In the genomic region with DNA sequence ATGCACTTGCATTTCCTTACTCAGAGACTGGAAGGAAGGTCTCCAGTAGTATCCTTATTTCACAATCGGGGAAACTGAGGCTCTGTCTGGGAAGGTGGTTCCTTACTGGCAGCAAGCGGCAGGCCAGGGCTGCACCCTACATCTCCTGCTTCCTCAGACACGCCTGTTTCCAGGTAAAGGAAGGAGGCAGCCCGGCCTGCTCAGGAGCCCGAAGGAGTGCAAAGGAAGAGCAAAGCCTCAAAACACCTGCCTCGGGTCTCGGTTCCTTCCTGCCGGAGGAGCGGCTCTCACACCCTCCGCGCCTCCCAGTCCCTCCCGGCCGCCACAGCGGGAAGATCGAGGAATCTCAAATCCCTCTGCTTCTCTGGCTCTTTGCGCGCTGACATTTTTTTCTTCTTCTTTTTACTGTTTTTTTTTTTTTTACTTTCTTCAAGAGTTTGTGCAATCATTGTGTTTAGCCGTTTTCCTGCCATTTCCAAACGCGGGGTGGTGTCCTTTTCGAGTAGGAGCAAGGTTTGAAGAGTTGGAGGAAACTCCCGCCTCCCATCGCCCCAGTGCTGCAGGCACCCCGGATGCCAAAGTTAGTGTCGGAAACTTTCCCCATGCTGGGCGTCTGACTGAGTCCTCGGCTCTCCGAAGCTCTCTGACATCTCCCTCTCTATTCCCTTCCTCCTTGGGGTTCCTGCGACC, we compare ENCODE assay signal across 9 cellular contexts. TPM values are rescaled to one million over a fixed set of nuclear protein-coding genes. Genes with fewer than 3 reads are reported as not detected.
DNase-seq lines count a peak whose midpoint lies in the region; ATAC-seq and TF ChIP-seq lines count a peak whose summit lies in the region.
"Had no signal": no experiment of that assay in that cellular context is flagged by ENCODE, and none has a peak within 500 bp of the region (broad histone marks: within the 10 kb centered on the region; RNA-seq: fewer than 3 reads in every experiment).

No MANE protein-coding gene starts in this region.

- peak overlapping the region; percentile 74 for H3K4me3 Mint-ChIP-seq in CD4-positive, alpha-beta T cell
- peak overlapping the region; percentile 82 for H3K4me3 Mint-ChIP-seq in HFFc6

- no peaks in the 10 kb centered on the region for H3K36me3 ChIP-seq in WERI-Rb-1

- H3K27ac ChIP-seq in CD4-positive, alpha-beta T cell (ENCODE audit: low read depth, low read length): no peak overlapping the region
- H3K27ac ChIP-seq in WERI-Rb-1: no peak overlapping the region

- peak overlapping the region; percentile 59 for H3K4me3 ChIP-seq in WERI-Rb-1 (ENCODE audit: low read depth, low read length)

- CTCF ChIA-PET in CD4-positive, alpha-beta T cell (lab: Charles Lee): no interaction called here

- no peaks in the 10 kb centered on the region for H3K36me3 Mint-ChIP-seq in CD4-positive, alpha-beta T cell (ENCODE audit: low read depth)
- peaks cover 10% of the 10 kb centered on the region; the same call in 1 of the 2 replicates for H3K36me3 Mint-ChIP-seq in HFFc6 (ENCODE audit: low read depth)

- H3K4me1 Mint-ChIP-seq in CD4-positive, alpha-beta T cell (ENCODE audit: low read depth): peaks cover 20% of the 10 kb centered on the region
- H3K4me1 Mint-ChIP-seq in HFFc6 (ENCODE audit: low read depth): peaks cover 21% of the 10 kb centered on the region

- TF ChIP-seq CTCF in CD4-positive, alpha-beta T cell (IDR thresholded peaks at IDR 0.05): no peak
- peak; percentile 39 for TF ChIP-seq CTCF in HFFc6 (IDR thresholded peaks at IDR 0.05)
- no peak for TF ChIP-seq CTCF in WERI-Rb-1 (IDR thresholded peaks at IDR 0.05; ENCODE audit: low read depth, low read length)

- intact Hi-C loops in CD4-positive, alpha-beta T cell (cut with DNase I, micrococcal nuclease): no loop called here

- H3K27ac Mint-ChIP-seq in CD4-positive, alpha-beta T cell: no peak overlapping the region
- H3K27ac Mint-ChIP-seq in HFFc6: no peak overlapping the region

- H3K27me3 ChIP-seq in CD4-positive, alpha-beta T cell (ENCODE audit: control insufficient read depth, insufficient read depth, low read length): peaks cover 53% of the 10 kb centered on the region
- peaks cover 38% of the 10 kb centered on the region for H3K27me3 ChIP-seq in WERI-Rb-1 (ENCODE audit: insufficient read depth, low read depth, severe bottlenecking)

- peaks cover 4% of the 10 kb centered on the region for H3K9me3 Mint-ChIP-seq in CD4-positive, alpha-beta T cell
- H3K9me3 Mint-ChIP-seq in HFFc6: peaks cover 8% of the 10 kb centered on the region

- peaks cover 69% of the 10 kb centered on the region for H3K27me3 Mint-ChIP-seq in CD4-positive, alpha-beta T cell
- peaks cover 48% of the 10 kb centered on the region for H3K27me3 Mint-ChIP-seq in HFFc6 (ENCODE audit: insufficient read depth)

- no peak for ATAC-seq in CD4-positive, alpha-beta T cell (ENCODE audit: poor library complexity)
- ATAC-seq in GM19328 (IDR thresholded peaks at IDR 0.05; ENCODE audit: unreplicated experiment): no peak
- ATAC-seq in GM19324 (IDR thresholded peaks at IDR 0.05; ENCODE audit: low FRiP score, unreplicated experiment): no peak

- H3K9me3 ChIP-seq in CD4-positive, alpha-beta T cell (ENCODE audit: control insufficient read depth, low read length): no peaks in the 10 kb centered on the region
- peaks cover 6% of the 10 kb centered on the region for H3K9me3 ChIP-seq in WERI-Rb-1 (ENCODE audit: severe bottlenecking)

- DNase-seq in CD4-positive, alpha-beta T cell: no peak
- DNase-seq in HFFc6: peak; percentile 16
- peak; percentile 40 for DNase-seq in WERI-Rb-1
- DNase-seq in fibroblast of the conjunctiva (ENCODE audit: low read depth): peak; percentile 24
- DNase-seq in occipital lobe (lab: John Stamatoyannopoulos, UW): peak; percentile 19
- DNase-seq in NK-92 (lab: John Stamatoyannopoulos, UW; ENCODE audit: unreplicated experiment): no peak

- POLR2A ChIA-PET in CD4-positive, alpha-beta T cell (lab: Charles Lee): no interaction called here

RNA-seq across cellular contexts. Expression of gene GGTA1, which starts 1.0 kb away (rescaled TPM):
- total RNA-seq in CD4-positive, alpha-beta T cell: not detected
- total RNA-seq in HFFc6 (2021; fragmentation: NEBNext Ultra II Directional; extraction: Animal tissue kit (Norgen Biotek cat#: 25700)): not detected
- 2.3 TPM for total RNA-seq in occipital lobe
- total RNA-seq: NCI-H460 had no signal

Comparison
In these comparisons a context has a peak if more than half of its experiments do, and no peak if none do; other contexts are left out.
1. DNase-seq: peak in HFFc6 (single experiment), WERI-Rb-1 (single experiment), fibroblast of the conjunctiva (single experiment) and occipital lobe (single experiment); none in CD4-positive, alpha-beta T cell (0 of 10) and NK-92 (single experiment).